In the genomic region with DNA sequence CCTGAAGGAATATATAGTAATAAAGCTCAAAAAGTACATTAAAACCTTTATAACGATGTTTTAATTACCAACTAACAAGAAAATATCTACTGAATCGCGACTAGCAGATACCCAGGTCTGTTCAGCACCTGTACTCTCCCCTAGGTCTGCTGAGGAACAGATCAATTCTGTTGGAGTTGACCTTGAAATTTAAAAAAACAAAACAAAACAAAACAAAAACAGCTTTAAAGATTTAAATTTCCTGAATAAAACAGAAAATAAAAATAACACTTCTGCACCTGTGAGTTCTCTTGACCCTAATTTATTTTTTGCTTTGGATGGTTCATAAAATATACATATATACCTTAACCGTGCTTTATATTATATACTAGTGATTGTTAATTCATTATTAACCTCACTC, we compare ENCODE assay signal across 18 cellular contexts. TPM values are rescaled to one million over a fixed set of nuclear protein-coding genes. Genes with fewer than 3 reads are reported as not detected.
DNase-seq lines count a peak whose midpoint lies in the region; ATAC-seq and TF ChIP-seq lines count a peak whose summit lies in the region.
"Had no signal": no experiment of that assay in that cellular context is flagged by ENCODE, and none has a peak within 500 bp of the region (broad histone marks: within the 10 kb centered on the region; RNA-seq: fewer than 3 reads in every experiment).

No MANE protein-coding gene starts in this region.

- H3K27ac ChIP-seq in IMR-90 (ENCODE audit: insufficient read depth, low read length) (no peak overlapping the region), coronary artery (no peak overlapping the region), mesenchymal stem cell (ENCODE audit: low read length, poor library complexity, severe bottlenecking) (no peak overlapping the region), thoracic aorta (no peak overlapping the region)
- H3K27ac ChIP-seq: A549, SJCRH30 had no signal

- H3K36me3 Mint-ChIP-seq in mesothelial cell of epicardium: no peaks in the 10 kb centered on the region
- H3K36me3 Mint-ChIP-seq: CD8-positive, alpha-beta memory T cell had no signal

- H4K8ac ChIP-seq in IMR-90 (ENCODE audit: low read depth in 2 of 2, low read length in 2 of 2): no peak overlapping the region
- no peak overlapping the region for H4K8ac ChIP-seq in mesenchymal stem cell (ENCODE audit: low read length)

- TF ChIP-seq RAD21 in IMR-90 (IDR thresholded peaks at IDR 0.05; ENCODE audit: low read length): no peak

- H3K36me3 ChIP-seq in IMR-90 (ENCODE audit: control insufficient read depth, insufficient read depth, low read length): no peaks in the 10 kb centered on the region
- peaks cover 0 to 6% of the 10 kb centered on the region in 2 experiments for H3K36me3 ChIP-seq in mesenchymal stem cell (ENCODE audit: control insufficient read depth in 1 of 2, insufficient read depth in 2 of 2, low read depth in 1 of 2, low read length in 2 of 2)
- H3K36me3 ChIP-seq in thoracic aorta: no peaks in the 10 kb centered on the region
- H3K36me3 ChIP-seq: SJCRH30 had no signal

- no peak overlapping the region for H4K91ac ChIP-seq in IMR-90 (ENCODE audit: insufficient read depth, low read depth, low read length)
- no peak overlapping the region for H4K91ac ChIP-seq in mesenchymal stem cell (ENCODE audit: low read length)

- H3K14ac ChIP-seq in IMR-90 (replicated peaks; ENCODE audit: low read depth, low read length): no peak overlapping the region
- no peak overlapping the region for H3K14ac ChIP-seq in mesenchymal stem cell (ENCODE audit: low read length in 2 of 2)

- H3K18ac ChIP-seq in IMR-90 (ENCODE audit: low read depth, low read length) (no peak overlapping the region), mesenchymal stem cell (ENCODE audit: low read depth in 1 of 2, low read length in 2 of 2) (no peak overlapping the region)

- no peak overlapping the region for H2BK20ac ChIP-seq in IMR-90 (ENCODE audit: low read depth, low read length)

- no peak overlapping the region for H2BK15ac ChIP-seq in IMR-90 (ENCODE audit: low read depth, low read length)
- H2BK15ac ChIP-seq in mesenchymal stem cell (ENCODE audit: low read depth, poor library complexity, severe bottlenecking): no peak overlapping the region

- peak overlapping the region; percentile 1 for H2BK5ac ChIP-seq in IMR-90 (ENCODE audit: low read depth, low read length, poor library complexity, severe bottlenecking)
- H2BK5ac ChIP-seq in mesenchymal stem cell (ENCODE audit: low read depth, low read length, poor library complexity, severe bottlenecking): no peak overlapping the region

- H3K4me2 ChIP-seq in IMR-90 (ENCODE audit: low read depth, low read length) (no peak overlapping the region), mesenchymal stem cell (ENCODE audit: low read length, poor library complexity, severe bottlenecking) (no peak overlapping the region)
- H3K4me2 ChIP-seq: A549 had no signal

- no peak overlapping the region for H4K5ac ChIP-seq in IMR-90 (ENCODE audit: low read depth, low read length)

- H3K23ac ChIP-seq in IMR-90 (ENCODE audit: low read depth, low read length) (no peak overlapping the region), mesenchymal stem cell (ENCODE audit: low read length in 2 of 2) (no peak overlapping the region)

- H3K4me3 Mint-ChIP-seq in mesothelial cell of epicardium: no peak overlapping the region
- H3K4me3 Mint-ChIP-seq: CD8-positive, alpha-beta memory T cell had no signal

- H3K4ac ChIP-seq in IMR-90 (ENCODE audit: low read depth, low read length) (no peak overlapping the region), mesenchymal stem cell (ENCODE audit: low read depth in 1 of 2, low read length in 2 of 2) (no peak overlapping the region)

- no peak overlapping the region for H3K56ac ChIP-seq in IMR-90 (ENCODE audit: extremely low read depth, insufficient read depth, low read length)

- H3K4me1 ChIP-seq in IMR-90 (ENCODE audit: control insufficient read depth, insufficient read depth, low read length) (peaks cover 32% of the 10 kb centered on the region), mesenchymal stem cell (ENCODE audit: control insufficient read depth, insufficient read depth, low read depth, low read length) (peaks cover 25% of the 10 kb centered on the region), thoracic aorta (ENCODE audit: control insufficient read depth in 1 of 2, low read depth in 2 of 2) (peaks cover 26 to 43% of the 10 kb centered on the region in 2 donors)
- H3K4me1 ChIP-seq: A549, SJCRH30 had no signal

- TF ChIP-seq CTCF in IMR-90 (conservative IDR thresholded peaks at IDR 0.05; ENCODE audit: low read depth, low read length) (no peak), coronary artery (IDR thresholded peaks at IDR 0.05) (no peak), thoracic aorta (IDR thresholded peaks at IDR 0.05) (no peak), mesothelial cell of epicardium (IDR thresholded peaks at IDR 0.05; ENCODE audit: unreplicated experiment) (no peak)

- H2AK9ac ChIP-seq in IMR-90 (replicated peaks; ENCODE audit: low read depth, low read length, poor library complexity): no peak overlapping the region

- no peaks in the 10 kb centered on the region for H3K9me3 ChIP-seq in IMR-90 (ENCODE audit: control insufficient read depth, insufficient read depth, low read length)
- no peaks in the 10 kb centered on the region for H3K9me3 ChIP-seq in mesenchymal stem cell (ENCODE audit: control insufficient read depth, low read length)
- H3K9me3 ChIP-seq in thoracic aorta: no peaks in the 10 kb centered on the region
- H3K9me3 ChIP-seq: A549, SJCRH30 had no signal

- no peak for DNase-seq in IMR-90
- no peak for DNase-seq in coronary artery (ENCODE audit: low spot score)
- no peak for DNase-seq in mesenchymal stem cell
- DNase-seq in thoracic aorta (ENCODE audit: low spot score): no peak
- DNase-seq in DMS114 treated with DMSO at 0.1 percent for 48 hours (lab: John Stamatoyannopoulos, UW; ENCODE audit: unreplicated experiment): no peak
- DNase-seq in mesothelial cell of epicardium (ENCODE audit: low spot score in 2 of 2, unreplicated experiment in 2 of 2): no peak
- DNase-seq in activated effector memory CD4-positive, alpha-beta T cell treated with Interleukin-2 at 50 U/mL for 16 hours: no peak
- DNase-seq: C1 segment of cervical spinal cord; CD8-positive, alpha-beta memory T cell; DMS79; NCI-H1105 treated with DMSO at 0.1 percent for 48 hours; NCI-H1694; NCI-H2081 treated with DMSO at 0.1 percent for 48 hours; NCI-H510A; NCI-H774; SJCRH30 had no signal

- H2AFZ ChIP-seq in IMR-90 (replicated peaks; ENCODE audit: low read length, poor library complexity) (no peak overlapping the region), mesenchymal stem cell (ENCODE audit: low read depth, low read length) (no peak overlapping the region)

- H2AK5ac ChIP-seq in IMR-90 (ENCODE audit: low read depth, low read length) (no peak overlapping the region), mesenchymal stem cell (ENCODE audit: low read length, severe bottlenecking) (no peak overlapping the region)

- H3K79me1 ChIP-seq in IMR-90 (ENCODE audit: low read depth in 1 of 2, low read length in 2 of 2) (peaks cover 38 to 90% of the 10 kb centered on the region in 2 experiments), mesenchymal stem cell (replicated peaks; ENCODE audit: low read length, poor library complexity, severe bottlenecking) (peaks cover 33% of the 10 kb centered on the region)

- dilution Hi-C loops in IMR-90 (cut with HindIII; ENCODE audit: low sequenced_read_pairs, unreplicated experiment): no loop called here

- peaks cover 24% of the 10 kb centered on the region for H3K4me1 Mint-ChIP-seq in mesothelial cell of epicardium

- H3K9me3 Mint-ChIP-seq in mesothelial cell of epicardium: no peaks in the 10 kb centered on the region
- H3K9me3 Mint-ChIP-seq: CD8-positive, alpha-beta memory T cell had no signal

- POLR2A ChIA-PET in IMR-90 (lab: Charles Lee; ENCODE audit: unreplicated experiment): no interaction called here

- no peak for ATAC-seq in IMR-90 (ENCODE audit: low read depth)
- ATAC-seq in thoracic aorta (ENCODE audit: insufficient number of reproducible peaks, low FRiP score, low read depth): no peak
- no peak for ATAC-seq in GM21825 (IDR thresholded peaks at IDR 0.05; ENCODE audit: unreplicated experiment)
- ATAC-seq: A549 had no signal

- H3K9ac ChIP-seq in IMR-90 (ENCODE audit: low read depth, low read length) (no peak overlapping the region), mesenchymal stem cell (ENCODE audit: low read length) (peak overlapping the region; percentile 76)

- WGBS in IMR-90 (ENCODE audit: extremely low coverage in 2 of 2, insufficient read length in 1 of 2), 2 experiments: no CpG with 5 or more reads among the region's 4 CpGs
- WGBS in mesenchymal stem cell: 97% methylated on average over 3 of the region's 4 CpGs

- H2BK12ac ChIP-seq in mesenchymal stem cell (ENCODE audit: low read length in 2 of 2): no peak overlapping the region

- H3K27me3 ChIP-seq in IMR-90 (ENCODE audit: control insufficient read depth, insufficient read depth, low read length) (no peaks in the 10 kb centered on the region), mesenchymal stem cell (ENCODE audit: control insufficient read depth in 1 of 2, insufficient read depth in 1 of 2, low read length in 2 of 2) (no peaks in the 10 kb centered on the region), thoracic aorta (replicated peaks; ENCODE audit: insufficient read depth) (no peaks in the 10 kb centered on the region)
- H3K27me3 ChIP-seq: SJCRH30 had no signal

- H2BK120ac ChIP-seq in IMR-90 (ENCODE audit: low read depth, low read length): no peak overlapping the region
- H2BK120ac ChIP-seq in mesenchymal stem cell (ENCODE audit: low read depth, low read length): no peak overlapping the region

- no peak for TF ChIP-seq POLR2A in IMR-90 (IDR thresholded peaks at IDR 0.05; ENCODE audit: low read depth, low read length)

- peaks cover 87% of the 10 kb centered on the region for H4K20me1 ChIP-seq in IMR-90 (ENCODE audit: insufficient read depth, low read length)

- H3K27ac Mint-ChIP-seq in mesothelial cell of epicardium: no peak overlapping the region
- H3K27ac Mint-ChIP-seq: CD8-positive, alpha-beta memory T cell had no signal

- no peaks in the 10 kb centered on the region for H3K27me3 Mint-ChIP-seq in mesothelial cell of epicardium (ENCODE audit: low read depth)

- BruUV-seq in IMR-90 (replicated peaks; lab: Mats Ljungman, UMichigan): no TSS peak

- CTCF ChIA-PET in IMR-90 (lab: Yijun Ruan, JAX): no interaction called here

- in situ Hi-C loops in IMR-90 (cut with MboI; ENCODE audit: low sequenced_read_pairs): no loop called here

- H3K9me1 ChIP-seq in IMR-90 (ENCODE audit: insufficient read depth, low read length): peaks cover 26% of the 10 kb centered on the region

- H3K4me3 ChIP-seq in IMR-90 (ENCODE audit: insufficient read depth, low read depth, low read length): no peak overlapping the region
- H3K4me3 ChIP-seq in coronary artery: peak overlapping the region; percentile 75
- H3K4me3 ChIP-seq in mesenchymal stem cell (ENCODE audit: insufficient read depth in 1 of 2, low read depth in 1 of 2, low read length in 2 of 2): peak overlapping the region in 1 of 2 experiments; percentile 70
- peak overlapping the region; percentile 73 for H3K4me3 ChIP-seq in thoracic aorta
- H3K4me3 ChIP-seq: A549, SJCRH30 had no signal

- intact Hi-C loops in IMR-90 (cut with micrococcal nuclease): no loop called here

RNA-seq across cellular contexts. Expression of a gene that starts 24.6 kb away (rescaled TPM):
- total RNA-seq in IMR-90 (2012; rRNA removed): 8.6 and 9.2 TPM in 2 replicates
- 16.1 and 17.3 TPM in 2 replicates for polyA plus RNA-seq in IMR-90 (2012; rRNA removed)
- 13.9 and 16.8 TPM in 2 replicates for polyA plus RNA-seq in IMR-90 (2012; cell fraction: cytosol; rRNA removed)
- 21.1 and 22.2 TPM in 2 replicates for polyA plus RNA-seq in IMR-90 (2012; cell fraction: nucleus; rRNA removed; ENCODE audit: low replicate concordance)
- 11.6 TPM for polyA plus RNA-seq in mesenchymal stem cell (2013, experiment 1 of 2)
- 11.2 TPM for polyA plus RNA-seq in mesenchymal stem cell (2013, experiment 2 of 2)
- 10 to 100 TPM; 36.8 to 44.0 TPM for total RNA-seq in thoracic aorta
- 30.3 to 30.8 TPM (median 30.6 TPM) in 3 replicates for total RNA-seq in mesothelial cell of epicardium
